In the genomic region with DNA sequence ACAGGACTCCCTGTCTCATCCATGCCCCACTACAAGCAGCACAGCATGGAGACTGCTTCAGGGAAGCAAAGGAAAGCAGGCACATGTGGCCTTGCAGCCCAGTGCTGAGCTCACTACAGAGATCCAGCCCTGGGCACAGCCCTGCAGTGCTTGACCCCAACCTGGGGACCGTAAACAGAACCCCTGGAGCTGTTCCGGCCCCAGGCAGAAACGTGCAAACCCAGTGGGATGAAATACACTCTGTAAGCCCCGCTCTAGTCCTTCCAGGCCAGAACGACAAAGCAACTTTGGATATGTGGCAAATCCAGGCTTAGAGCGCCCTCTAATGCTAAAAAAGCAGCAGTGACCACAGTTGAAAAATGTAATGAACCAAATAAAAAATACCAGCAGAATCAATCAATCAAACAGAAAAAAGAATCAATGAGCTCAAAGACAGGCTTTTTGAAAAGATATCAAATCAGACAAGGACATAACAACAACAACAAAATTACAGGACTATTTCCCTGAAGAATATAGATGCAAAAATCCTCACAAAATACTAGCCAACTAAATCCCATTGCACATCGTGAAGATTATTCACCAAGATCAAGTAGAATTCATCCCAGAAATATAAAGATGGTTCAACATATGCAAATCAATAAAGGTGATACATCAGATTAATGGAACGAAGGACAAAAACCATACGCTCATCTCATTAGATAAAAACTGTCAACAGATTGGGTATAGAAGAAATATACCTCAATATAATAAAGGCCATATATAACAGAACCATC, we compare ENCODE assay signal across 8 cellular contexts. TPM values are rescaled to one million over a fixed set of nuclear protein-coding genes. Genes with fewer than 3 reads are reported as not detected.
DNase-seq lines count a peak whose midpoint lies in the region; ATAC-seq and TF ChIP-seq lines count a peak whose summit lies in the region.

No MANE protein-coding gene starts in this region.

- TF ChIP-seq CTCF in breast epithelium (IDR thresholded peaks at IDR 0.05): peak in 2 of 3 donors; percentile 35 to 52

- TF ChIP-seq POLR2A in breast epithelium (IDR thresholded peaks at IDR 0.05): no peak

- no peaks in the 10 kb centered on the region for H3K36me3 ChIP-seq in breast epithelium

- H3K27ac ChIP-seq in breast epithelium: no peak overlapping the region

- peak; percentile 67 for ATAC-seq in left lobe of liver
- ATAC-seq in GM18861 (IDR thresholded peaks at IDR 0.05; ENCODE audit: unreplicated experiment): no peak
- ATAC-seq in HG02840 (IDR thresholded peaks at IDR 0.05; ENCODE audit: low FRiP score, unreplicated experiment): no peak
- no peak for ATAC-seq in HG03280 (IDR thresholded peaks at IDR 0.05; ENCODE audit: unreplicated experiment)

- no peaks in the 10 kb centered on the region for H3K9me3 ChIP-seq in breast epithelium

- H3K4me1 ChIP-seq in breast epithelium: no peaks in the 10 kb centered on the region

- DNase-seq in DMS 273 treated with DMSO at 0.1 percent for 48 hours (lab: John Stamatoyannopoulos, UW) (peak; percentile 8), H4 (ENCODE audit: low spot score) (peak; percentile 40), NCI-H2227 treated with DMSO at 0.1 percent for 48 hours (lab: John Stamatoyannopoulos, UW) (peak; percentile 48), breast epithelium (ENCODE audit: low spot score in 2 of 2) (no peak), left lobe of liver (ENCODE audit: low spot score) (no peak)

- H3K4me3 ChIP-seq in breast epithelium: no peak overlapping the region

- H3K27me3 ChIP-seq in breast epithelium: no peaks in the 10 kb centered on the region

- intact Hi-C loops in breast epithelium (cut with DNase I; ENCODE audit: low total_unique reads): no loop called here

RNA-seq across cellular contexts. Expression of gene ZNF519, which starts 45.6 kb away (rescaled TPM):
- total RNA-seq in H4 (2014; rRNA removed; shearing (Covaris generic)): 3.1 and 8.6 TPM in 2 replicates
- total RNA-seq in breast epithelium (10 to 100 TPM in 1 of 3 donors, 1 to 10 TPM in 2; 7.9 to 18.4 (median 9.1) TPM), left lobe of liver (1.2 TPM)

Comparison
In these comparisons a context has a peak if more than half of its experiments do, and no peak if none do; other contexts are left out.
1. DNase-seq: peak in DMS 273 treated with DMSO at 0.1 percent for 48 hours (single experiment), H4 (single experiment) and NCI-H2227 treated with DMSO at 0.1 percent for 48 hours (single experiment); none in breast epithelium (0 of 2) and left lobe of liver (single experiment).